Comparison of ENCODE assay signal across 1 cellular context in the genomic region with DNA sequence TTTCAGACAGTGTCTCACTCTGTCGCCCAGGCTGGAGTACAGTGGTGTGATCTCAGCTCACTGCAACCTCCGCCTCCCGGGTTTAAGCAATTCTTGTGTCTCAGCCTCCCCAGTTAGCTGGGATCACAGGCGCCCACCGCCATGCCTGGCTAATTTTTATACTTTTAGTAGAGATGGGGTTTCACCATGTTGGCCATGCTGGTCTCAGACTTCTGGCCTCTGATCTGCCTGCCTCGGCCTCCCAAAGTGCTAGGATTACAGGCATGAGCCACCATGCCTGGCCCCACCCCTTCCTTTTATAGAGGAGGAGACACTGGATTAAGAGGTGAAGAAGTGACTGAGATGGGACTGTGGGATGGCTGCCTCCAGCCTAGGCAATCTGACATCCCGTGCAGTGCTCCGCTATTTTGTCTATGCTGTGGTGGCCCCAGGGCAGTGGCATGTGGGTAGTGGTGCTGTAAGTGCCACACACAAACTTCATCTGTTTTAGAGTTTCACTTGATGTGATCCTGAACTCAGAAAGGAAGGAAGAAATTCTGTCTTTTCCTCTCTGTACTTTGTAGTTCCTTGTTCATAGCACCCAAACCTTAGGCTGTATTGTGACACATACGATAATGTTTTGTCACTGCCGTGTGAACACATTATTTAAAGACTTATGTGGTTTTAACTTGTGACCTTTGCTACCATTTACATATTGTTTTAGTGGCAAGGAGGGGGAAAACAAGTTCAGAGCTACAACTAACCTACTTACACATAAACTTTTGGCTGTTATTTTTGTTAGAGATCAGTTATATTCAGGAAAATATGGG.
TF ChIP-seq lines count a peak whose summit lies in the region.

No MANE protein-coding gene starts in this region.

TF ChIP-seq in GM23338, 12 proteins besides CTCF, POLR2A, EP300 and RAD21 (continued from another document):
- TF ChIP-seq, protein P1, sequence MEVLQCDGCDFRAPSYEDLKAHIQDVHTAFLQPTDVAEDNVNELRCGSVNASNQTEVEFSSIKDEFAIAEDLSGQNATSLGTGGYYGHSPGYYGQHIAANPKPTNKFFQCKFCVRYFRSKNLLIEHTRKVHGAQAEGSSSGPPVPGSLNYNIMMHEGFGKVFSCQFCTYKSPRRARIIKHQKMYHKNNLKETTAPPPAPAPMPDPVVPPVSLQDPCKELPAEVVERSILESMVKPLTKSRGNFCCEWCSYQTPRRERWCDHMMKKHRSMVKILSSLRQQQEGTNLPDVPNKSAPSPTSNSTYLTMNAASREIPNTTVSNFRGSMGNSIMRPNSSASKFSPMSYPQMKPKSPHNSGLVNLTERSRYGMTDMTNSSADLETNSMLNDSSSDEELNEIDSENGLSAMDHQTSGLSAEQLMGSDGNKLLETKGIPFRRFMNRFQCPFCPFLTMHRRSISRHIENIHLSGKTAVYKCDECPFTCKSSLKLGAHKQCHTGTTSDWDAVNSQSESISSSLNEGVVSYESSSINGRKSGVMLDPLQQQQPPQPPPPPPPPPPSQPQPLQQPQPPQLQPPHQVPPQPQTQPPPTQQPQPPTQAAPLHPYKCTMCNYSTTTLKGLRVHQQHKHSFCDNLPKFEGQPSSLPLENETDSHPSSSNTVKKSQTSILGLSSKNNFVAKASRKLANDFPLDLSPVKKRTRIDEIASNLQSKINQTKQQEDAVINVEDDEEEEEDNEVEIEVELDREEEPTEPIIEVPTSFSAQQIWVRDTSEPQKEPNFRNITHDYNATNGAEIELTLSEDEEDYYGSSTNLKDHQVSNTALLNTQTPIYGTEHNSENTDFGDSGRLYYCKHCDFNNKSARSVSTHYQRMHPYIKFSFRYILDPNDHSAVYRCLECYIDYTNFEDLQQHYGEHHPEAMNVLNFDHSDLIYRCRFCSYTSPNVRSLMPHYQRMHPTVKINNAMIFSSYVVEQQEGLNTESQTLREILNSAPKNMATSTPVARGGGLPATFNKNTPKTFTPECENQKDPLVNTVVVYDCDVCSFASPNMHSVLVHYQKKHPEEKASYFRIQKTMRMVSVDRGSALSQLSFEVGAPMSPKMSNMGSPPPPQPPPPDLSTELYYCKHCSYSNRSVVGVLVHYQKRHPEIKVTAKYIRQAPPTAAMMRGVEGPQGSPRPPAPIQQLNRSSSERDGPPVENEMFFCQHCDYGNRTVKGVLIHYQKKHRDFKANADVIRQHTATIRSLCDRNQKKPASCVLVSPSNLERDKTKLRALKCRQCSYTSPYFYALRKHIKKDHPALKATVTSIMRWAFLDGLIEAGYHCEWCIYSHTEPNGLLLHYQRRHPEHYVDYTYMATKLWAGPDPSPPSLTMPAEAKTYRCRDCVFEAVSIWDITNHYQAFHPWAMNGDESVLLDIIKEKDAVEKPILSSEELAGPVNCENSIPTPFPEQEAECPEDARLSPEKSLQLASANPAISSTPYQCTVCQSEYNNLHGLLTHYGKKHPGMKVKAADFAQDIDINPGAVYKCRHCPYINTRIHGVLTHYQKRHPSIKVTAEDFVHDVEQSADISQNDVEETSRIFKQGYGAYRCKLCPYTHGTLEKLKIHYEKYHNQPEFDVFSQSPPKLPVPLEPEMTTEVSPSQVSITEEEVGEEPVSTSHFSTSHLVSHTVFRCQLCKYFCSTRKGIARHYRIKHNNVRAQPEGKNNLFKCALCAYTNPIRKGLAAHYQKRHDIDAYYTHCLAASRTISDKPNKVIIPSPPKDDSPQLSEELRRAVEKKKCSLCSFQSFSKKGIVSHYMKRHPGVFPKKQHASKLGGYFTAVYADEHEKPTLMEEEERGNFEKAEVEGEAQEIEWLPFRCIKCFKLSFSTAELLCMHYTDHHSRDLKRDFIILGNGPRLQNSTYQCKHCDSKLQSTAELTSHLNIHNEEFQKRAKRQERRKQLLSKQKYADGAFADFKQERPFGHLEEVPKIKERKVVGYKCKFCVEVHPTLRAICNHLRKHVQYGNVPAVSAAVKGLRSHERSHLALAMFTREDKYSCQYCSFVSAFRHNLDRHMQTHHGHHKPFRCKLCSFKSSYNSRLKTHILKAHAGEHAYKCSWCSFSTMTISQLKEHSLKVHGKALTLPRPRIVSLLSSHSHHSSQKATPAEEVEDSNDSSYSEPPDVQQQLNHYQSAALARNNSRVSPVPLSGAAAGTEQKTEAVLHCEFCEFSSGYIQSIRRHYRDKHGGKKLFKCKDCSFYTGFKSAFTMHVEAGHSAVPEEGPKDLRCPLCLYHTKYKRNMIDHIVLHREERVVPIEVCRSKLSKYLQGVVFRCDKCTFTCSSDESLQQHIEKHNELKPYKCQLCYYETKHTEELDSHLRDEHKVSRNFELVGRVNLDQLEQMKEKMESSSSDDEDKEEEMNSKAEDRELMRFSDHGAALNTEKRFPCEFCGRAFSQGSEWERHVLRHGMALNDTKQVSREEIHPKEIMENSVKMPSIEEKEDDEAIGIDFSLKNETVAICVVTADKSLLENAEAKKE (CRISPR knock-in tag; IDR thresholded peaks at IDR 0.05): no peak
- TF ChIP-seq NANOG (IDR thresholded peaks at IDR 0.05; ENCODE audit: borderline replicate concordance) (no peak), ETS1 (IDR thresholded peaks at IDR 0.05) (no peak), EZH2phosphoT487 (IDR thresholded peaks at IDR 0.05; ENCODE audit: unreplicated experiment) (no peak), JUNB (IDR thresholded peaks at IDR 0.05; ENCODE audit: unreplicated experiment) (no peak), ZNF114 (CRISPR knock-in tag; IDR thresholded peaks at IDR 0.05) (no peak), EZH2 (IDR thresholded peaks at IDR 0.05; ENCODE audit: low read depth, unreplicated experiment) (no peak), POLR2AphosphoS5 (IDR thresholded peaks at IDR 0.05; ENCODE audit: low read depth) (no peak), ZNF331 (CRISPR knock-in tag; IDR thresholded peaks at IDR 0.05; ENCODE audit: low read depth) (no peak)
